In the genomic region with DNA sequence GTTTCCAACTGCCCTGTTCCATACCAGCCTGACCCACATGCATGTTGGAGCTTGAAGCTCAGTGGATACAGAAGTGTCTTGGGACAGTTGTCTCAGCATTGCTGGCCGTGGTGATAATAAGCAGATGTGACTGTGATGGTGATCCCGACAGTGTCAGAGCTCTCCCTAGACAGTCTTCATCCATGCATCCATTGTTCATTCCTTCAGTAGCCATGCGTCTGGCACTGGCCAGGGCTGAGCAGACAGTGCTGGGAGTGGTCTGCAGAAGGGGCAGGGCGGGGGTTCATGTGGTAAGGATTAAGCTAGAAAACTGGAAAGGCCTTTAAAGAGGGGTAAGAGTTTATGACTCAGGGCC, we compare ENCODE assay signal across 1 cellular context.
TF ChIP-seq lines count a peak whose summit lies in the region.

No MANE protein-coding gene starts in this region.

TF ChIP-seq in H1, 55 proteins besides CTCF, POLR2A, EP300 and RAD21 (continued from another document):
- TF ChIP-seq, protein P1, sequence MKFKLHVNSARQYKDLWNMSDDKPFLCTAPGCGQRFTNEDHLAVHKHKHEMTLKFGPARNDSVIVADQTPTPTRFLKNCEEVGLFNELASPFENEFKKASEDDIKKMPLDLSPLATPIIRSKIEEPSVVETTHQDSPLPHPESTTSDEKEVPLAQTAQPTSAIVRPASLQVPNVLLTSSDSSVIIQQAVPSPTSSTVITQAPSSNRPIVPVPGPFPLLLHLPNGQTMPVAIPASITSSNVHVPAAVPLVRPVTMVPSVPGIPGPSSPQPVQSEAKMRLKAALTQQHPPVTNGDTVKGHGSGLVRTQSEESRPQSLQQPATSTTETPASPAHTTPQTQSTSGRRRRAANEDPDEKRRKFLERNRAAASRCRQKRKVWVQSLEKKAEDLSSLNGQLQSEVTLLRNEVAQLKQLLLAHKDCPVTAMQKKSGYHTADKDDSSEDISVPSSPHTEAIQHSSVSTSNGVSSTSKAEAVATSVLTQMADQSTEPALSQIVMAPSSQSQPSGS (IDR thresholded peaks at IDR 0.05; ENCODE audit: low read length): no peak
- no peak for TF ChIP-seq SIRT6 (IDR thresholded peaks at IDR 0.05; ENCODE audit: low read length)
- no peak for TF ChIP-seq BACH1 (IDR thresholded peaks at IDR 0.05; ENCODE audit: low read length)
- TF ChIP-seq MAFK (IDR thresholded peaks at IDR 0.05; ENCODE audit: low read depth, low read length): no peak
- TF ChIP-seq NANOG (IDR thresholded peaks at IDR 0.05; ENCODE audit: insufficient read depth, low read depth, low read length, poor library complexity, severe bottlenecking): no peak
- TF ChIP-seq SIX5 (IDR thresholded peaks at IDR 0.05; ENCODE audit: low read depth, low read length): no peak
- no peak for TF ChIP-seq ATF3 (IDR thresholded peaks at IDR 0.05; ENCODE audit: insufficient read depth, low read depth, low read length)
- no peak for TF ChIP-seq TBP (IDR thresholded peaks at IDR 0.05; ENCODE audit: low read depth, low read length)
- no peak for TF ChIP-seq SP2 (IDR thresholded peaks at IDR 0.05; ENCODE audit: low read length)
- no peak for TF ChIP-seq JUN (IDR thresholded peaks at IDR 0.05; ENCODE audit: low read depth, low read length)
- no peak for TF ChIP-seq ASH2L (IDR thresholded peaks at IDR 0.05; ENCODE audit: low read length)
TF ChIP-seq in H1: peak in this region for 0.
